16 cellular contexts compared by ENCODE assay signal in genomic region chr14:73686901-73687300, GRCh38. TPM values are rescaled to one million over a fixed set of nuclear protein-coding genes. Genes with fewer than 3 reads are reported as not detected.
DNase-seq lines count a peak whose midpoint lies in the region; ATAC-seq and TF ChIP-seq lines count a peak whose summit lies in the region.
"Had no signal": no experiment of that assay in that cellular context is flagged by ENCODE, and none has a peak within 500 bp of the region (broad histone marks: within the 10 kb centered on the region; RNA-seq: fewer than 3 reads in every experiment).

No MANE protein-coding gene starts in this region.

- peaks cover 6% of the 10 kb centered on the region for H3K4me1 ChIP-seq in testis
- H3K4me1 ChIP-seq: HAP-1 had no signal

- no peak overlapping the region for H3K4me3 Mint-ChIP-seq in activated CD8-positive, alpha-beta memory T cell treated with anti-CD3 and anti-CD28 coated beads, Interleukin-2, amount 10 ng/mL, durations not matched to agents 7 days and 5 days
- H3K4me3 Mint-ChIP-seq: CD14-positive monocyte; CD8-positive, alpha-beta T cell had no signal

- H3K4me3 ChIP-seq in fibroblast of pulmonary artery (replicated peaks; ENCODE audit: low read depth, low read length): no peak overlapping the region
- no peak overlapping the region for H3K4me3 ChIP-seq in testis
- H3K4me3 ChIP-seq: HAP-1 had no signal

- no peaks in the 10 kb centered on the region for H3K27me3 ChIP-seq in testis

- ATAC-seq in activated CD8-positive, alpha-beta memory T cell treated with anti-CD3 and anti-CD28 coated beads, Interleukin-2, amount 10 ng/mL, durations not matched to agents 7 days and 5 days: no peak
- ATAC-seq: CD8-positive, alpha-beta T cell had no signal

- peaks cover 1% of the 10 kb centered on the region for H3K36me3 Mint-ChIP-seq in activated CD8-positive, alpha-beta memory T cell treated with anti-CD3 and anti-CD28 coated beads, Interleukin-2, amount 10 ng/mL, durations not matched to agents 7 days and 5 days

- H3K36me3 ChIP-seq in testis (ENCODE audit: low read depth, missing control alignments): no peaks in the 10 kb centered on the region
- H3K36me3 ChIP-seq: HAP-1 had no signal

- intact Hi-C loops in testis (cut with DNase I; ENCODE audit: low total_unique reads): no loop called here

- WGBS in testis, 2 donors: 28 to 41% methylated on average over 3 of the region's 3 CpGs

- peak overlapping the region; percentile 25 for H3K27ac Mint-ChIP-seq in activated CD8-positive, alpha-beta memory T cell treated with anti-CD3 and anti-CD28 coated beads, Interleukin-2, amount 10 ng/mL, durations not matched to agents 7 days and 5 days
- H3K27ac Mint-ChIP-seq: CD14-positive monocyte; CD8-positive, alpha-beta T cell had no signal

- TF ChIP-seq CTCF in fibroblast of pulmonary artery (IDR thresholded peaks at IDR 0.05; ENCODE audit: low read length, missing control alignments) (no peak), testis (IDR thresholded peaks at IDR 0.05) (no peak)

- CTCF ChIA-PET in activated CD8-positive, alpha-beta memory T cell treated with anti-CD3 and anti-CD28 coated beads, Interleukin-2, amount 10 ng/mL, durations not matched to agents 7 days and 5 days (lab: Charles Lee): interaction anchor here (0.7 to 1.4 kb wide), 4 partner anchors 9 to 178 kb away, joined by 3 to 4 read pairs (median 3); no protein-coding TSS in a partner anchor

- no peak for TF ChIP-seq POLR2A in testis (IDR thresholded peaks at IDR 0.05)

- no peaks in the 10 kb centered on the region for H3K9me3 ChIP-seq in testis
- H3K9me3 ChIP-seq: HAP-1 had no signal

- no peaks in the 10 kb centered on the region for H3K9me3 Mint-ChIP-seq in activated CD8-positive, alpha-beta memory T cell treated with anti-CD3 and anti-CD28 coated beads, Interleukin-2, amount 10 ng/mL, durations not matched to agents 7 days and 5 days (ENCODE audit: low read depth)
- H3K9me3 Mint-ChIP-seq: CD8-positive, alpha-beta T cell had no signal

- peak overlapping the region; percentile 52 to 79 for H3K27ac ChIP-seq in testis
- H3K27ac ChIP-seq: 22Rv1 had no signal

- no peak for DNase-seq in activated CD8-positive, alpha-beta memory T cell treated with anti-CD3 and anti-CD28 coated beads, Interleukin-2, amount 10 ng/mL, durations not matched to agents 7 days and 5 days
- no peak for DNase-seq in activated CD8-positive, alpha-beta memory T cell treated with anti-CD3 and anti-CD28 coated beads, Interleukin-2, amount 50 U/mL, for 48 hours
- DNase-seq in fibroblast of pulmonary artery (ENCODE audit: low read depth) (peak; percentile 39), non-pigmented ciliary epithelial cell (ENCODE audit: low read depth) (peak; percentile 40), testis (no peak), LoVo (ENCODE audit: low spot score) (no peak), NCI-H446 treated with DMSO at 0.1 percent for 48 hours (lab: John Stamatoyannopoulos, UW) (no peak), NCI-H510A (lab: John Stamatoyannopoulos, UW) (no peak)
- DNase-seq: CD8-positive, alpha-beta T cell; COR-L47; DMS153; DMS79 treated with DMSO at 0.1 percent for 48 hours; EL had no signal

- H3K4me1 Mint-ChIP-seq in activated CD8-positive, alpha-beta memory T cell treated with anti-CD3 and anti-CD28 coated beads, Interleukin-2, amount 10 ng/mL, durations not matched to agents 7 days and 5 days: no peaks in the 10 kb centered on the region

- no peaks in the 10 kb centered on the region for H3K27me3 Mint-ChIP-seq in activated CD8-positive, alpha-beta memory T cell treated with anti-CD3 and anti-CD28 coated beads, Interleukin-2, amount 10 ng/mL, durations not matched to agents 7 days and 5 days

RNA-seq across cellular contexts. Expression of gene PNMA1, which starts 27.3 kb away (rescaled TPM):
- 10 to 100 TPM; 27.1 to 36.6 TPM for total RNA-seq in activated CD8-positive, alpha-beta memory T cell treated with anti-CD3 and anti-CD28 coated beads, Interleukin-2, amount 10 ng/mL, durations not matched to agents 7 days and 5 days
- 10 to 100 TPM; 74.8 to 85.6 TPM for total RNA-seq in testis
- polyA plus RNA-seq in testis (ENCODE audit: insufficient read depth, low read depth, low replicate concordance): 184 TPM

RNA-seq across cellular contexts. Expression of gene DNAL1, which starts 42.1 kb away (rescaled TPM):
- total RNA-seq in activated CD8-positive, alpha-beta memory T cell treated with anti-CD3 and anti-CD28 coated beads, Interleukin-2, amount 10 ng/mL, durations not matched to agents 7 days and 5 days: 1 to 10 TPM; 8.8 to 9.1 TPM
- 10 to 100 TPM; 14.6 to 19.0 TPM for total RNA-seq in testis
- 136 TPM for polyA plus RNA-seq in testis (ENCODE audit: insufficient read depth, low read depth, low replicate concordance)

Comparison
In these comparisons a context has a peak if more than half of its experiments do, and no peak if none do; other contexts are left out.
1. DNase-seq: peak in fibroblast of pulmonary artery (single experiment) and non-pigmented ciliary epithelial cell (single experiment); none in activated CD8-positive, alpha-beta memory T cell treated with anti-CD3 and anti-CD28 coated beads, Interleukin-2, amount 10 ng/mL, durations not matched to agents 7 days and 5 days (single experiment), activated CD8-positive, alpha-beta memory T cell treated with anti-CD3 and anti-CD28 coated beads, Interleukin-2, amount 50 U/mL, for 48 hours (single experiment), testis (single experiment), LoVo (single experiment), NCI-H446 treated with DMSO at 0.1 percent for 48 hours (single experiment) and NCI-H510A (single experiment).